Comparison of ENCODE assay signal across 23 cellular contexts in the genomic region with DNA sequence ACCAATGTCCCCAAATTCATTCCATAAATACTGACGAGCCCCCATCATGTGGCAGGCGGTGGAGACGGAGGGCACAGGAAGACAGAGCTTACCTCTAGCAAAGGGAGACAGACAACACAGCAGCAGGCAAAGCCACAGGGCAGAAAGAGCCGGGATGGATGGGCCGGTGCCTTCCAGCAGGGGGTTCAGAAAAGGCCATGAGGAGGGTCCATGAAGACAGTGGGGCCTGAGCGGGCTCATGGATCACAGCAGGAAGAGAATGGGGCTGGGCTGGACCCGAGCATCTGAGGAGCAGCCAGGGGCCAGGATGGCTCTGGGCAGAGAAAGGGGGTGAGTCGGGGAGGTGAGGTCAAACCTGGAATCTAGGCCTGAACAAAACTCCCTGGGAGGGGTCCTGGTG. TPM values are rescaled to one million over a fixed set of nuclear protein-coding genes. Genes with fewer than 3 reads are reported as not detected.
DNase-seq lines count a peak whose midpoint lies in the region; ATAC-seq, FAIRE-seq and TF ChIP-seq lines count a peak whose summit lies in the region.
"Had no signal": no experiment of that assay in that cellular context is flagged by ENCODE, and none has a peak within 500 bp of the region (broad histone marks: within the 10 kb centered on the region; RNA-seq: fewer than 3 reads in every experiment).

No MANE protein-coding gene starts in this region.

- H3K36me3 Mint-ChIP-seq in activated CD8-positive, alpha-beta T cell treated with anti-CD3 and anti-CD28 coated beads, Interleukin-2, amount 10 ng/mL, durations not matched to agents 7 days and 5 days (ENCODE audit: low read depth) = peaks cover 37% of the 10 kb centered on the region
- H3K36me3 Mint-ChIP-seq in activated CD8-positive, alpha-beta T cell treated with anti-CD3 and anti-CD28 coated beads for 36 hours (ENCODE audit: low read depth) = peaks cover 31% of the 10 kb centered on the region
- no peaks in the 10 kb centered on the region for H3K36me3 Mint-ChIP-seq in activated B cell treated with CpG ODN at 0.5 μM for 24 hours (ENCODE audit: low read depth)
- H3K36me3 Mint-ChIP-seq in endothelial cell (ENCODE audit: low read depth, unreplicated experiment) = peaks cover 33% of the 10 kb centered on the region
- H3K36me3 Mint-ChIP-seq in stimulated activated naive B cell treated with anti-CD40 and anti-IgM and Interleukin-4, amounts not matched to agents 10 μg/mL and 1 μg/mL and 100 μg/mL, for 72 hours = peaks cover 4 to 20% of the 10 kb centered on the region in 2 donors
- H3K36me3 Mint-ChIP-seq: WTC11 had no signal

- CTCF ChIA-PET in activated CD8-positive, alpha-beta T cell treated with anti-CD3 and anti-CD28 coated beads, Interleukin-2, amount 10 ng/mL, durations not matched to agents 7 days and 5 days (lab: Charles Lee) = no interaction called here
- CTCF ChIA-PET in activated CD8-positive, alpha-beta T cell treated with anti-CD3 and anti-CD28 coated beads for 36 hours (lab: Charles Lee) = no interaction called here
- CTCF ChIA-PET in activated B cell treated with CpG ODN at 0.5 μM for 24 hours (lab: Charles Lee) = no interaction called here

- no peaks in the 10 kb centered on the region for H3K9me3 ChIP-seq in small intestine (ENCODE audit: control insufficient read depth, low read depth)
- H3K9me3 ChIP-seq: heart left ventricle, stomach, tibial nerve had no signal

- POLR2A ChIA-PET in activated CD8-positive, alpha-beta T cell treated with anti-CD3 and anti-CD28 coated beads, Interleukin-2, amount 10 ng/mL, durations not matched to agents 7 days and 5 days (lab: Charles Lee) = interaction anchor here (0.5 kb wide), 1 partner anchor 314 kb away, joined by 4 read pairs; no protein-coding TSS in a partner anchor
- POLR2A ChIA-PET in activated CD8-positive, alpha-beta T cell treated with anti-CD3 and anti-CD28 coated beads for 36 hours (lab: Charles Lee) = interaction anchor here (0.9 to 1.3 kb wide), 5 partner anchors 33 to 121 kb away, joined by 3 to 4 read pairs (median 3); no protein-coding TSS in a partner anchor
- POLR2A ChIA-PET in activated B cell treated with CpG ODN at 0.5 μM for 24 hours (lab: Charles Lee) = interaction anchor here (0.6 kb wide), 1 partner anchor 25 kb away, joined by 8 read pairs; no protein-coding TSS in a partner anchor

- H3K27ac ChIP-seq in small intestine (ENCODE audit: low read depth in 1 of 2, low read length in 1 of 2) = no peak overlapping the region
- H3K27ac ChIP-seq: heart left ventricle, stomach had no signal

- no peaks in the 10 kb centered on the region for H3K4me1 ChIP-seq in small intestine (ENCODE audit: control insufficient read depth in 2 of 2, insufficient read depth in 1 of 2, low read depth in 1 of 2, low read length in 1 of 2)

- H3K4me3 Mint-ChIP-seq in activated CD8-positive, alpha-beta T cell treated with anti-CD3 and anti-CD28 coated beads, Interleukin-2, amount 10 ng/mL, durations not matched to agents 7 days and 5 days = no peak overlapping the region
- H3K4me3 Mint-ChIP-seq in activated CD8-positive, alpha-beta T cell treated with anti-CD3 and anti-CD28 coated beads for 36 hours = no peak overlapping the region
- H3K4me3 Mint-ChIP-seq in activated B cell treated with CpG ODN at 0.5 μM for 24 hours = no peak overlapping the region
- peak overlapping the region; percentile 23 for H3K4me3 Mint-ChIP-seq in endothelial cell (ENCODE audit: unreplicated experiment)
- no peak overlapping the region for H3K4me3 Mint-ChIP-seq in stimulated activated naive B cell treated with anti-CD40 and anti-IgM and Interleukin-4, amounts not matched to agents 10 μg/mL and 1 μg/mL and 100 μg/mL, for 72 hours
- H3K4me3 Mint-ChIP-seq: activated naive CD4-positive, alpha-beta T cell treated with anti-CD3 and anti-CD28 coated beads, Interleukin-2, amount 10 ng/mL, durations not matched to agents 7 days and 5 days; WTC11 had no signal

- no peak for ATAC-seq in activated CD8-positive, alpha-beta T cell treated with anti-CD3 and anti-CD28 coated beads, Interleukin-2, amount 10 ng/mL, durations not matched to agents 7 days and 5 days
- ATAC-seq in activated CD8-positive, alpha-beta T cell treated with anti-CD3 and anti-CD28 coated beads for 36 hours = no peak
- no peak for ATAC-seq in activated B cell treated with CpG ODN at 0.5 μM for 24 hours (ENCODE audit: low read depth)
- ATAC-seq in stimulated activated naive B cell treated with anti-CD40 and anti-IgM and Interleukin-4, amounts not matched to agents 10 μg/mL and 1 μg/mL and 100 μg/mL, for 72 hours (replicated peaks) = no peak
- ATAC-seq in left colon = no peak
- ATAC-seq: heart left ventricle, PC-3, right cardiac atrium, Right ventricle myocardium inferior, WTC11 had no signal

- peak overlapping the region; percentile 58 for H3K27ac Mint-ChIP-seq in activated CD8-positive, alpha-beta T cell treated with anti-CD3 and anti-CD28 coated beads, Interleukin-2, amount 10 ng/mL, durations not matched to agents 7 days and 5 days
- H3K27ac Mint-ChIP-seq in activated CD8-positive, alpha-beta T cell treated with anti-CD3 and anti-CD28 coated beads for 36 hours = no peak overlapping the region
- H3K27ac Mint-ChIP-seq in activated B cell treated with CpG ODN at 0.5 μM for 24 hours = peak overlapping the region; percentile 70
- H3K27ac Mint-ChIP-seq in endothelial cell (ENCODE audit: unreplicated experiment) = no peak overlapping the region
- peak overlapping the region; percentile 90 for H3K27ac Mint-ChIP-seq in stimulated activated naive B cell treated with anti-CD40 and anti-IgM and Interleukin-4, amounts not matched to agents 10 μg/mL and 1 μg/mL and 100 μg/mL, for 72 hours
- H3K27ac Mint-ChIP-seq: activated naive CD4-positive, alpha-beta T cell treated with anti-CD3 and anti-CD28 coated beads, Interleukin-2, amount 10 ng/mL, durations not matched to agents 7 days and 5 days; WTC11 had no signal

- TF ChIP-seq CTCF in activated CD8-positive, alpha-beta T cell treated with anti-CD3 and anti-CD28 coated beads for 36 hours (IDR thresholded peaks at IDR 0.05) = no peak
- no peak for TF ChIP-seq CTCF in activated B cell treated with CpG ODN at 0.5 μM for 24 hours (IDR thresholded peaks at IDR 0.05)
- no peak for TF ChIP-seq CTCF in endothelial cell (IDR thresholded peaks at IDR 0.05; ENCODE audit: unreplicated experiment)

- peaks cover 42% of the 10 kb centered on the region for H3K4me1 Mint-ChIP-seq in activated CD8-positive, alpha-beta T cell treated with anti-CD3 and anti-CD28 coated beads, Interleukin-2, amount 10 ng/mL, durations not matched to agents 7 days and 5 days (ENCODE audit: low read depth)
- H3K4me1 Mint-ChIP-seq in activated CD8-positive, alpha-beta T cell treated with anti-CD3 and anti-CD28 coated beads for 36 hours (ENCODE audit: low read depth) = peaks cover 41% of the 10 kb centered on the region
- H3K4me1 Mint-ChIP-seq in activated B cell treated with CpG ODN at 0.5 μM for 24 hours (no peaks in the 10 kb centered on the region), endothelial cell (ENCODE audit: unreplicated experiment) (peaks cover 51% of the 10 kb centered on the region)
- H3K4me1 Mint-ChIP-seq in stimulated activated naive B cell treated with anti-CD40 and anti-IgM and Interleukin-4, amounts not matched to agents 10 μg/mL and 1 μg/mL and 100 μg/mL, for 72 hours = peaks cover 0 to 56% of the 10 kb centered on the region in 2 donors

- H3K27me3 ChIP-seq in small intestine (ENCODE audit: control insufficient read depth in 2 of 2, insufficient read depth in 2 of 2, low read length in 2 of 2) = no peaks in the 10 kb centered on the region
- H3K27me3 ChIP-seq: heart left ventricle had no signal

- DNase-seq in activated CD8-positive, alpha-beta T cell treated with anti-CD3 and anti-CD28 coated beads, Interleukin-2, amount 10 ng/mL, durations not matched to agents 7 days and 5 days = no peak
- no peak for DNase-seq in activated CD8-positive, alpha-beta T cell treated with anti-CD3 and anti-CD28 coated beads for 36 hours
- DNase-seq in activated B cell treated with CpG ODN at 0.5 μM for 24 hours = no peak
- DNase-seq in endothelial cell (ENCODE audit: low spot score) = no peak
- DNase-seq in stimulated activated naive B cell treated with anti-CD40 and anti-IgM and Interleukin-4, amounts not matched to agents 10 μg/mL and 1 μg/mL and 100 μg/mL, for 72 hours = no peak
- no peak for DNase-seq in islet precursor cell
- no peak for DNase-seq in left colon
- DNase-seq in small intestine = no peak
- DNase-seq: 8988T; activated naive CD4-positive, alpha-beta T cell treated with anti-CD3 and anti-CD28 coated beads, Interleukin-2, amount 10 ng/mL, durations not matched to agents 7 days and 5 days; DND-41; erythroblast; heart left ventricle; MV-4-11; NCI-H510A; PC-3; right cardiac atrium; stimulated activated CD4-positive, alpha-beta T cell treated with anti-CD3 and anti-CD28 coated beads, Interleukin-4, amount 100 ng/mL, for 4 hours; stomach; T-helper 9 cell had no signal

- H3K4me3 ChIP-seq in small intestine (ENCODE audit: low read depth in 1 of 2, low read length in 2 of 2) = no peak overlapping the region
- H3K4me3 ChIP-seq: heart left ventricle, stomach, tibial nerve had no signal

- H3K36me3 ChIP-seq in small intestine (ENCODE audit: control insufficient read depth in 2 of 2, insufficient read depth in 2 of 2, low read length in 2 of 2) = no peaks in the 10 kb centered on the region
- H3K36me3 ChIP-seq: heart left ventricle, stomach, tibial nerve had no signal

- intact Hi-C loops in activated CD8-positive, alpha-beta T cell treated with anti-CD3 and anti-CD28 coated beads for 36 hours (cut with micrococcal nuclease) = loop anchor here (2.0 kb wide), 1 partner anchor 71 kb away; no protein-coding TSS in a partner anchor
- intact Hi-C loops in activated B cell treated with CpG ODN at 0.5 μM for 24 hours (cut with micrococcal nuclease) = loop anchor here (5.0 kb wide), 1 partner anchor 34 kb away; no protein-coding TSS in a partner anchor
- intact Hi-C loops in left colon (cut with DNase I, micrococcal nuclease) = no loop called here

- 85 to 94% (median 89%) methylated on average over 8 of the region's 8 CpGs for WGBS in small intestine, 3 donors

- H3K9me3 Mint-ChIP-seq in activated CD8-positive, alpha-beta T cell treated with anti-CD3 and anti-CD28 coated beads, Interleukin-2, amount 10 ng/mL, durations not matched to agents 7 days and 5 days (ENCODE audit: insufficient read depth) = no peaks in the 10 kb centered on the region
- peaks cover 8% of the 10 kb centered on the region for H3K9me3 Mint-ChIP-seq in activated CD8-positive, alpha-beta T cell treated with anti-CD3 and anti-CD28 coated beads for 36 hours
- H3K9me3 Mint-ChIP-seq in activated B cell treated with CpG ODN at 0.5 μM for 24 hours (no peaks in the 10 kb centered on the region), endothelial cell (ENCODE audit: unreplicated experiment) (no peaks in the 10 kb centered on the region)
- peaks cover 0 to 5% of the 10 kb centered on the region in 2 donors for H3K9me3 Mint-ChIP-seq in stimulated activated naive B cell treated with anti-CD40 and anti-IgM and Interleukin-4, amounts not matched to agents 10 μg/mL and 1 μg/mL and 100 μg/mL, for 72 hours
- H3K9me3 Mint-ChIP-seq: activated naive CD4-positive, alpha-beta T cell treated with anti-CD3 and anti-CD28 coated beads, Interleukin-2, amount 10 ng/mL, durations not matched to agents 7 days and 5 days; WTC11 had no signal

- no peak for FAIRE-seq in small intestine (lab: Jason Lieb, UNC)

- no peaks in the 10 kb centered on the region for H3K27me3 Mint-ChIP-seq in activated CD8-positive, alpha-beta T cell treated with anti-CD3 and anti-CD28 coated beads, Interleukin-2, amount 10 ng/mL, durations not matched to agents 7 days and 5 days (ENCODE audit: low read depth)
- no peaks in the 10 kb centered on the region for H3K27me3 Mint-ChIP-seq in activated CD8-positive, alpha-beta T cell treated with anti-CD3 and anti-CD28 coated beads for 36 hours
- H3K27me3 Mint-ChIP-seq in activated B cell treated with CpG ODN at 0.5 μM for 24 hours (no peaks in the 10 kb centered on the region), endothelial cell (ENCODE audit: unreplicated experiment) (peaks cover 10% of the 10 kb centered on the region)
- H3K27me3 Mint-ChIP-seq in stimulated activated naive B cell treated with anti-CD40 and anti-IgM and Interleukin-4, amounts not matched to agents 10 μg/mL and 1 μg/mL and 100 μg/mL, for 72 hours = no peaks in the 10 kb centered on the region

RNA-seq across cellular contexts. Expression of a gene that starts 42.0 kb away (rescaled TPM):
- total RNA-seq in activated CD8-positive, alpha-beta T cell treated with anti-CD3 and anti-CD28 coated beads, Interleukin-2, amount 10 ng/mL, durations not matched to agents 7 days and 5 days = 100 to 1,000 TPM; 146 to 152 TPM
- 10 to 100 TPM; 79.7 to 80.5 TPM for total RNA-seq in activated CD8-positive, alpha-beta T cell treated with anti-CD3 and anti-CD28 coated beads for 36 hours
- total RNA-seq in activated B cell treated with CpG ODN at 0.5 μM for 24 hours (65.0 and 71.4 TPM in 2 replicates), endothelial cell (ENCODE audit: unreplicated experiment) (248 TPM), left colon (10 to 100 TPM in 1 of 2 donors, 1 to 10 TPM in 1; 6.2 to 11.8 TPM)
- 1 to 10 TPM; 1.8 to 8.3 (median 7.6) TPM for polyA plus RNA-seq in small intestine

Comparison
In these comparisons a context has a peak if more than half of its experiments do, and no peak if none do; other contexts are left out.
1. H3K27ac Mint-ChIP-seq: peak in activated CD8-positive, alpha-beta T cell treated with anti-CD3 and anti-CD28 coated beads, Interleukin-2, amount 10 ng/mL, durations not matched to agents 7 days and 5 days (single experiment), activated B cell treated with CpG ODN at 0.5 μM for 24 hours (single experiment) and stimulated activated naive B cell treated with anti-CD40 and anti-IgM and Interleukin-4, amounts not matched to agents 10 μg/mL and 1 μg/mL and 100 μg/mL, for 72 hours (single experiment); none in activated CD8-positive, alpha-beta T cell treated with anti-CD3 and anti-CD28 coated beads for 36 hours (single experiment) and endothelial cell (single experiment).
2. intact Hi-C loops: an anchor here in activated CD8-positive, alpha-beta T cell treated with anti-CD3 and anti-CD28 coated beads for 36 hours (2.0 kb wide) and activated B cell treated with CpG ODN at 0.5 μM for 24 hours (5.0 kb wide); none called in left colon.